ENCODE assay signal across 14 cellular contexts in the genomic region with DNA sequence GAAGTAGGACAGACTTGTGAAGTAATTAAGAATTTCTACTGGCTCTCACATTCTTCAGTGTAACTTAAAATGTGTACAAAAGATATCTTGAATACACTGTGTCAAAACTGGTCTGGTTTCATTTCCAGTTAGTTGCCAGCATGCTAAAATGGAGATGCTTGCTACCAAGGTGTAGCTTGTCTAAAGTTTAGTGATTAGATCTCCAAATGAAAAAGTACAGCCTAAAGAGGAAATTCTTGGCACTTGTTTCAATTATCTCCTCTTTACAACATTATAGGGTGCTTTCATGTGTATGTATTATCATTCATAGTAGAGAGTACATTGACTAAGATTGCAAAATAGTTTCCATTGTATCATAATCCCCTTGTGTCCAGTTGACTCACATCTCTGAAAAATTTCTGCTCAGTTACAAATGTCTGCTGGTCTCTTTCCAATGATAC.
DNase-seq lines count a peak whose midpoint lies in the region; ATAC-seq, FAIRE-seq and TF ChIP-seq lines count a peak whose summit lies in the region.
"Had no signal": no experiment of that assay in that cellular context is flagged by ENCODE, and none has a peak within 500 bp of the region (broad histone marks: within the 10 kb centered on the region; RNA-seq: fewer than 3 reads in every experiment).

No MANE protein-coding gene starts in this region.

- H3K9me3 ChIP-seq in mammary epithelial cell (replicated peaks; ENCODE audit: insufficient read depth, low read length) (no peaks in the 10 kb centered on the region), keratinocyte (ENCODE audit: control insufficient read depth, low read depth, low read length) (no peaks in the 10 kb centered on the region)
- H3K9me3 ChIP-seq: neutrophil had no signal

- TF ChIP-seq CTCF in mammary epithelial cell (conservative IDR thresholded peaks at IDR 0.05 in 1 of 2, IDR thresholded peaks at IDR 0.05 in 1 of 2; ENCODE audit: extremely low read depth in 1 of 2, insufficient read depth in 1 of 2, low read depth in 1 of 2, low read length in 2 of 2) (no peak), keratinocyte (optimal IDR thresholded peaks at IDR 0.05 in 1 of 3, IDR thresholded peaks at IDR 0.05 in 1 of 3, conservative IDR thresholded peaks at IDR 0.05 in 1 of 3; ENCODE audit: extremely low read depth in 1 of 3, insufficient read depth in 2 of 3, low read length in 3 of 3) (no peak), dorsolateral prefrontal cortex (IDR thresholded peaks at IDR 0.05 in 54 of 56, conservative IDR thresholded peaks at IDR 0.05 in 2 of 56; ENCODE audit: low read depth in 1 of 56, partially characterized antibody in 56 of 56) (no peak)

- H3K27me3 Mint-ChIP-seq in activated T-cell treated with anti-CD3 and anti-CD28 coated beads, Interleukin-2, amount 50 U/mL, for 24 hours = no peaks in the 10 kb centered on the region
- H3K27me3 Mint-ChIP-seq: B cell; dendritic cell treated with granulocyte-macrophage colony-stimulating factor and Interleukin-4, amounts not matched to agents 40 ng/mL and 50 ng/mL, for 4 days; T-cell had no signal

- no peaks in the 10 kb centered on the region for H3K9me3 Mint-ChIP-seq in activated T-cell treated with anti-CD3 and anti-CD28 coated beads, Interleukin-2, amount 50 U/mL, for 24 hours
- no peaks in the 10 kb centered on the region for H3K9me3 Mint-ChIP-seq in activated naive CD4-positive, alpha-beta T cell treated with anti-CD3 and anti-CD28 coated beads, Interleukin-2, amount 50 U/mL, for 72 hours

- DNase-seq in LHCN-M2 (ENCODE audit: low read depth) = peak; percentile 83
- peak; percentile 64 for DNase-seq in mammary epithelial cell
- no peak for DNase-seq in keratinocyte (ENCODE audit: low read depth, low spot score)
- DNase-seq in dorsolateral prefrontal cortex = no peak
- DNase-seq in activated CD4-positive, alpha-beta T cell treated with anti-CD3 and anti-CD28 coated beads for 1 hour = no peak
- no peak for DNase-seq in activated T-cell treated with anti-CD3 and anti-CD28 coated beads, Interleukin-2, amount 50 U/mL, for 24 hours
- DNase-seq in activated naive CD4-positive, alpha-beta T cell treated with anti-CD3 and anti-CD28 coated beads, Interleukin-2, amount 50 U/mL, for 72 hours (ENCODE audit: low spot score in 2 of 2) = no peak
- DNase-seq: NCI-H2171 treated with DMSO at 0.1 percent for 48 hours, T-cell had no signal

- FAIRE-seq in keratinocyte (lab: Jason Lieb, UNC) = peak; percentile 67
- FAIRE-seq: HTR-8/SVneo had no signal

- H3K4me2 ChIP-seq in mammary epithelial cell (ENCODE audit: insufficient read depth, low read depth, low read length) (no peak overlapping the region), keratinocyte (ENCODE audit: control insufficient read depth, extremely low read depth, insufficient read depth, low read depth, low read length) (no peak overlapping the region)

- peak overlapping the region; percentile 47 for H2AFZ ChIP-seq in ACC112 (ENCODE audit: low read length, unreplicated experiment)
- no peak overlapping the region for H2AFZ ChIP-seq in mammary epithelial cell (ENCODE audit: low read depth, low read length)
- no peak overlapping the region for H2AFZ ChIP-seq in keratinocyte (ENCODE audit: control insufficient read depth, low read length)

- no peaks in the 10 kb centered on the region for H3K9me1 ChIP-seq in keratinocyte (ENCODE audit: control insufficient read depth, extremely low read depth, insufficient read depth, low read length)

- peaks cover 25% of the 10 kb centered on the region for H3K4me1 ChIP-seq in ACC112 (ENCODE audit: control insufficient read depth, insufficient read depth, low read length, unreplicated experiment)
- peaks cover 4% of the 10 kb centered on the region for H3K4me1 ChIP-seq in mammary epithelial cell (ENCODE audit: insufficient read depth, low read length)
- H3K4me1 ChIP-seq in keratinocyte (ENCODE audit: control insufficient read depth, extremely low read depth, insufficient read depth, low read length) = peaks cover 6% of the 10 kb centered on the region

- no TSS peak for BruUV-seq in mammary epithelial cell (replicated peaks; lab: Mats Ljungman, UMichigan)

- peaks cover 8% of the 10 kb centered on the region for H3K4me1 Mint-ChIP-seq in activated T-cell treated with anti-CD3 and anti-CD28 coated beads, Interleukin-2, amount 50 U/mL, for 24 hours (ENCODE audit: low read depth)

- ATAC-seq in activated naive CD4-positive, alpha-beta T cell treated with anti-CD3 and anti-CD28 coated beads, Interleukin-2, amount 50 U/mL, for 72 hours = no peak
- ATAC-seq: T-cell had no signal

- CTCF ChIA-PET in mammary epithelial cell (lab: Charles Lee; ENCODE audit: low non-redundant PET) = no interaction called here

- H4K20me1 ChIP-seq in mammary epithelial cell (ENCODE audit: insufficient read depth, low read length) (no peaks in the 10 kb centered on the region), keratinocyte (ENCODE audit: control insufficient read depth, extremely low read depth, insufficient read depth, low read length) (no peaks in the 10 kb centered on the region)

- H3K27me3 ChIP-seq in ACC112 (ENCODE audit: insufficient read depth, low read length) (no peaks in the 10 kb centered on the region), mammary epithelial cell (ENCODE audit: insufficient read depth, low read length) (no peaks in the 10 kb centered on the region), keratinocyte (ENCODE audit: control insufficient read depth, extremely low read depth, insufficient read depth, low read length) (no peaks in the 10 kb centered on the region), dorsolateral prefrontal cortex (no peaks in the 10 kb centered on the region)
- H3K27me3 ChIP-seq: neutrophil had no signal

- no peak overlapping the region for H3K27ac Mint-ChIP-seq in activated T-cell treated with anti-CD3 and anti-CD28 coated beads, Interleukin-2, amount 50 U/mL, for 24 hours
- no peak overlapping the region for H3K27ac Mint-ChIP-seq in activated naive CD4-positive, alpha-beta T cell treated with anti-CD3 and anti-CD28 coated beads, Interleukin-2, amount 50 U/mL, for 72 hours
- H3K27ac Mint-ChIP-seq: B cell; dendritic cell treated with granulocyte-macrophage colony-stimulating factor and Interleukin-4, amounts not matched to agents 40 ng/mL and 50 ng/mL, for 4 days; T-cell had no signal

- H3K36me3 Mint-ChIP-seq in activated T-cell treated with anti-CD3 and anti-CD28 coated beads, Interleukin-2, amount 50 U/mL, for 24 hours (ENCODE audit: low read depth) = peaks cover 29% of the 10 kb centered on the region
- peaks cover 10 to 11% of the 10 kb centered on the region in 2 donors for H3K36me3 Mint-ChIP-seq in activated naive CD4-positive, alpha-beta T cell treated with anti-CD3 and anti-CD28 coated beads, Interleukin-2, amount 50 U/mL, for 72 hours

- intact Hi-C loops in mammary epithelial cell (cut with micrococcal nuclease) (no loop called here), dorsolateral prefrontal cortex (cut with DNase I) (no loop called here)

- dilution Hi-C loops in mammary epithelial cell (cut with HindIII; ENCODE audit: low sequenced_read_pairs) (no loop called here), keratinocyte (cut with MboI; ENCODE audit: extremely low pct_ligation_motif_present, low sequenced_read_pairs) (no loop called here)

- H3K4me3 Mint-ChIP-seq in activated T-cell treated with anti-CD3 and anti-CD28 coated beads, Interleukin-2, amount 50 U/mL, for 24 hours = no peak overlapping the region
- H3K4me3 Mint-ChIP-seq: B cell; dendritic cell treated with granulocyte-macrophage colony-stimulating factor and Interleukin-4, amounts not matched to agents 40 ng/mL and 50 ng/mL, for 4 days; T-cell had no signal

- H3K79me2 ChIP-seq in ACC112 (ENCODE audit: control insufficient read depth, insufficient read depth, low read length, unreplicated experiment) = no peaks in the 10 kb centered on the region
- no peaks in the 10 kb centered on the region for H3K79me2 ChIP-seq in mammary epithelial cell (ENCODE audit: insufficient read depth, low read length)
- no peaks in the 10 kb centered on the region for H3K79me2 ChIP-seq in keratinocyte (ENCODE audit: control insufficient read depth, insufficient read depth, low read length)

- H3K9ac ChIP-seq in mammary epithelial cell (ENCODE audit: insufficient read depth, low read length) (no peak overlapping the region), keratinocyte (ENCODE audit: control insufficient read depth, extremely low read depth, insufficient read depth, low read length) (no peak overlapping the region)

- in situ Hi-C loops in mammary epithelial cell (cut with MboI; ENCODE audit: low sequenced_read_pairs in 2 of 2) = no loop called here

- H3K36me3 ChIP-seq in ACC112 (ENCODE audit: insufficient read depth, low read length) = no peaks in the 10 kb centered on the region
- no peaks in the 10 kb centered on the region for H3K36me3 ChIP-seq in mammary epithelial cell (ENCODE audit: insufficient read depth, low read length)
- no peaks in the 10 kb centered on the region for H3K36me3 ChIP-seq in keratinocyte (ENCODE audit: control insufficient read depth in 2 of 2, extremely low read depth in 1 of 2, insufficient read depth in 2 of 2, low read length in 2 of 2)
- H3K36me3 ChIP-seq: neutrophil had no signal

- H3K27ac ChIP-seq in ACC112 (ENCODE audit: low read depth, low read length) (peak overlapping the region; percentile 90), mammary epithelial cell (ENCODE audit: insufficient read depth, low read depth, low read length) (no peak overlapping the region), keratinocyte (ENCODE audit: control insufficient read depth, insufficient read depth, low read length) (no peak overlapping the region), dorsolateral prefrontal cortex (no peak overlapping the region)
- H3K27ac ChIP-seq: neutrophil had no signal

- H3K4me3 ChIP-seq in ACC112 (ENCODE audit: low read depth, low read length) (peak overlapping the region; percentile 50; the same call in 1 of the 2 replicates), mammary epithelial cell (replicated peaks in 1 of 3; ENCODE audit: insufficient read depth in 1 of 3, low read depth in 2 of 3, low read length in 3 of 3) (no peak overlapping the region), keratinocyte (ENCODE audit: control insufficient read depth in 2 of 3, extremely low read depth in 1 of 3, insufficient read depth in 2 of 3, low read depth in 1 of 3, low read length in 3 of 3) (no peak overlapping the region), dorsolateral prefrontal cortex (no peak overlapping the region)

Comparison
In these comparisons a context has a peak if more than half of its experiments do, and no peak if none do; other contexts are left out.
1. DNase-seq: peak in LHCN-M2 (single experiment) and mammary epithelial cell (single experiment); none in keratinocyte (single experiment), dorsolateral prefrontal cortex (0 of 10), activated CD4-positive, alpha-beta T cell treated with anti-CD3 and anti-CD28 coated beads for 1 hour (single experiment), activated T-cell treated with anti-CD3 and anti-CD28 coated beads, Interleukin-2, amount 50 U/mL, for 24 hours (single experiment) and activated naive CD4-positive, alpha-beta T cell treated with anti-CD3 and anti-CD28 coated beads, Interleukin-2, amount 50 U/mL, for 72 hours (0 of 2).